Comparison of ENCODE assay signal across 13 cellular contexts in the genomic region with DNA sequence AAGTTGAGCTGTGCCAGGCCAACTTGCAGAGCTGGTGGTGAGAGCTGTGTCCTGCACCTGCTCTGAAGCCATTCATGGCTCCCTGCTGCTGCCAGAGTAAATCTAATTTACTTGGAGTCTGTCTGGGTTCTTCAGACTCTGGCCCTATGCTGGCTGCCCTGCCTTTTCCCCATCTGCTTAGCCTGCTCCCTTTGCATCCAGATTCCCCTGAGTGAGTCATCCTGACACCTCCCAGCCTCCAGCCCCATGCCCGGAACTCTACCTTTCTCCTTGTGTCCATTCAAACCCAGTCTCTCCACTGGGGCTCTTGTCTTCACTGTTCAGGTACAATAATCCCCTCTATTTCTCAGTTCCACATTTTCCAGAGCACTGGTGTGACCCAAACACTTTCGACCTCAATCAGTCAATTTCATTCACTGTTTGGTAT.
A peak's percentile ranks its signal among the peaks of the same experiment; 100 is the strongest.
DNase-seq lines count a peak whose midpoint lies in the region; ATAC-seq and TF ChIP-seq lines count a peak whose summit lies in the region.
"Had no signal": no experiment of that assay in that cellular context is flagged by ENCODE, and none has a peak within 500 bp of the region (broad histone marks: within the 10 kb centered on the region; RNA-seq: fewer than 3 reads in every experiment).

No MANE protein-coding gene starts in this region.

- no peak for TF ChIP-seq POLR2A in gastroesophageal sphincter (IDR thresholded peaks at IDR 0.05)

- peaks cover 0 to 1% of the 10 kb centered on the region in 2 donors for H3K9me3 Mint-ChIP-seq in stimulated activated naive B cell treated with anti-CD40 and anti-IgM and Interleukin-4, amounts not matched to agents 10 μg/mL and 1 μg/mL and 100 μg/mL, for 72 hours

- H3K27ac Mint-ChIP-seq in stimulated activated naive B cell treated with anti-CD40 and anti-IgM and Interleukin-4, amounts not matched to agents 10 μg/mL and 1 μg/mL and 100 μg/mL, for 72 hours, result no peak overlapping the region

- H3K36me3 Mint-ChIP-seq in stimulated activated naive B cell treated with anti-CD40 and anti-IgM and Interleukin-4, amounts not matched to agents 10 μg/mL and 1 μg/mL and 100 μg/mL, for 72 hours, result no peaks in the 10 kb centered on the region

- no peaks in the 10 kb centered on the region for H3K36me3 ChIP-seq in gastroesophageal sphincter

- no peak overlapping the region for H3K4me3 Mint-ChIP-seq in stimulated activated naive B cell treated with anti-CD40 and anti-IgM and Interleukin-4, amounts not matched to agents 10 μg/mL and 1 μg/mL and 100 μg/mL, for 72 hours

- peak; percentile 25 for DNase-seq in NCI-H748 (lab: John Stamatoyannopoulos, UW; ENCODE audit: unreplicated experiment)
- no peak for DNase-seq in NCI-H748 treated with DMSO at 0.1 percent for 48 hours (lab: John Stamatoyannopoulos, UW)
- DNase-seq in NCI-H446 (lab: John Stamatoyannopoulos, UW), result peak; percentile 27 to 73
- no peak for DNase-seq in stimulated activated naive B cell treated with anti-CD40 and anti-IgM and Interleukin-4, amounts not matched to agents 10 μg/mL and 1 μg/mL and 100 μg/mL, for 72 hours
- DNase-seq in RPMI8226, result no peak
- DNase-seq in activated CD8-positive, alpha-beta memory T cell treated with anti-CD3 and anti-CD28 coated beads for 24 hours, result no peak
- DNase-seq: 8988T; activated CD4-positive, alpha-beta T cell treated with anti-CD3 and anti-CD28 coated beads, Interleukin-2, amount 50 U/mL, for 48 hours; dermis blood vessel endothelial cell; midbrain; NCI-H774 had no signal

- ATAC-seq in gastroesophageal sphincter, result peak; percentile 75
- ATAC-seq in stimulated activated naive B cell treated with anti-CD40 and anti-IgM and Interleukin-4, amounts not matched to agents 10 μg/mL and 1 μg/mL and 100 μg/mL, for 72 hours (replicated peaks), result peak; percentile 76 to 83
- ATAC-seq in HG03469 (IDR thresholded peaks at IDR 0.05; ENCODE audit: unreplicated experiment), result no peak

- no peak for TF ChIP-seq EP300 in gastroesophageal sphincter (IDR thresholded peaks at IDR 0.05)

- H3K4me1 ChIP-seq in gastroesophageal sphincter, result peaks cover 0 to 13% (median 0%) of the 10 kb centered on the region in 3 donors

- no peaks in the 10 kb centered on the region for H3K27me3 ChIP-seq in gastroesophageal sphincter

- peaks cover 10 to 18% of the 10 kb centered on the region in 2 donors for H3K4me1 Mint-ChIP-seq in stimulated activated naive B cell treated with anti-CD40 and anti-IgM and Interleukin-4, amounts not matched to agents 10 μg/mL and 1 μg/mL and 100 μg/mL, for 72 hours

- H3K27ac ChIP-seq in gastroesophageal sphincter, result no peak overlapping the region

- no peak for TF ChIP-seq CTCF in gastroesophageal sphincter (IDR thresholded peaks at IDR 0.05)

- H3K4me3 ChIP-seq in gastroesophageal sphincter, result no peak overlapping the region

- peaks cover 5 to 23% of the 10 kb centered on the region in 2 donors for H3K27me3 Mint-ChIP-seq in stimulated activated naive B cell treated with anti-CD40 and anti-IgM and Interleukin-4, amounts not matched to agents 10 μg/mL and 1 μg/mL and 100 μg/mL, for 72 hours

- H3K9me3 ChIP-seq in gastroesophageal sphincter, result no peaks in the 10 kb centered on the region

- WGBS in gastroesophageal sphincter (ENCODE audit: low coverage in 1 of 2), 2 donors, result 46 to 57% methylated on average over 2 of the region's 2 CpGs

Comparison
In these comparisons a context has a peak if more than half of its experiments do, and no peak if none do; other contexts are left out.
1. DNase-seq: peak in NCI-H748 (single experiment) and NCI-H446 (2 of 2); none in NCI-H748 treated with DMSO at 0.1 percent for 48 hours (single experiment), stimulated activated naive B cell treated with anti-CD40 and anti-IgM and Interleukin-4, amounts not matched to agents 10 μg/mL and 1 μg/mL and 100 μg/mL, for 72 hours (single experiment), RPMI8226 (single experiment) and activated CD8-positive, alpha-beta memory T cell treated with anti-CD3 and anti-CD28 coated beads for 24 hours (single experiment).